ENCODE assay signal across 18 cellular contexts in genomic region chr11:128201801-128202200, GRCh38.
"Had no signal": no experiment of that assay in that cellular context is flagged by ENCODE, and none has a peak within 500 bp of the region (broad histone marks: within the 10 kb centered on the region; RNA-seq: fewer than 3 reads in every experiment).

No MANE protein-coding gene starts in this region.

- H3K27ac Mint-ChIP-seq: activated CD8-positive, alpha-beta T cell treated with anti-CD3 and anti-CD28 coated beads, Interleukin-2, amount 10 ng/mL, durations not matched to agents 7 days and 5 days; activated naive CD4-positive, alpha-beta T cell treated with anti-CD3 and anti-CD28 coated beads for 36 hours had no signal

- H3K27ac ChIP-seq: adrenal gland, coronary artery, right lobe of liver, WERI-Rb-1 had no signal

- ATAC-seq: activated CD8-positive, alpha-beta T cell treated with anti-CD3 and anti-CD28 coated beads, Interleukin-2, amount 10 ng/mL, durations not matched to agents 7 days and 5 days; naive thymus-derived CD4-positive, alpha-beta T cell; right lobe of liver had no signal

- H3K27me3 ChIP-seq: adrenal gland, right lobe of liver had no signal

- H3K4me3 ChIP-seq: adrenal gland, coronary artery, right lobe of liver had no signal

- H3K9me3 ChIP-seq: adrenal gland, right lobe of liver had no signal

- H3K4me1 ChIP-seq: adrenal gland, right lobe of liver had no signal

- H3K4me3 Mint-ChIP-seq: activated CD8-positive, alpha-beta T cell treated with anti-CD3 and anti-CD28 coated beads, Interleukin-2, amount 10 ng/mL, durations not matched to agents 7 days and 5 days; activated naive CD4-positive, alpha-beta T cell treated with anti-CD3 and anti-CD28 coated beads for 36 hours; naive thymus-derived CD4-positive, alpha-beta T cell had no signal

- DNase-seq: activated CD4-positive, alpha-beta T cell treated with anti-CD3 and anti-CD28 coated beads for 4 hours; activated CD8-positive, alpha-beta memory T cell treated with anti-CD3 and anti-CD28 coated beads, Interleukin-2, amount 50 U/mL, for 48 hours; activated CD8-positive, alpha-beta T cell treated with anti-CD3 and anti-CD28 coated beads, Interleukin-2, amount 10 ng/mL, durations not matched to agents 7 days and 5 days; activated naive CD4-positive, alpha-beta T cell treated with anti-CD3 and anti-CD28 coated beads for 36 hours; adrenal gland; caudate nucleus; effector CD4-positive, alpha-beta T cell; midbrain; naive thymus-derived CD4-positive, alpha-beta T cell; nucleus accumbens; right lobe of liver; stimulated activated CD4-positive, alpha-beta T cell treated with anti-CD3 and anti-CD28 coated beads, Interleukin-2, amount 100 ng/mL, for 48 hours; stimulated activated naive CD8-positive, alpha-beta T cell treated with anti-CD3 and anti-CD28 coated beads, Interleukin-15, Interleukin-2, amounts not matched to agents 100 U/mL and 50 U/mL, for 24 hours; T-helper 1 cell; WERI-Rb-1 had no signal

- FAIRE-seq: endothelial cell of umbilical vein, frontal cortex had no signal

- H3K36me3 ChIP-seq: adrenal gland, right lobe of liver, WERI-Rb-1 had no signal

- H3K27me3 Mint-ChIP-seq: naive thymus-derived CD4-positive, alpha-beta T cell had no signal
